23 cellular contexts compared by ENCODE assay signal in the genomic region with DNA sequence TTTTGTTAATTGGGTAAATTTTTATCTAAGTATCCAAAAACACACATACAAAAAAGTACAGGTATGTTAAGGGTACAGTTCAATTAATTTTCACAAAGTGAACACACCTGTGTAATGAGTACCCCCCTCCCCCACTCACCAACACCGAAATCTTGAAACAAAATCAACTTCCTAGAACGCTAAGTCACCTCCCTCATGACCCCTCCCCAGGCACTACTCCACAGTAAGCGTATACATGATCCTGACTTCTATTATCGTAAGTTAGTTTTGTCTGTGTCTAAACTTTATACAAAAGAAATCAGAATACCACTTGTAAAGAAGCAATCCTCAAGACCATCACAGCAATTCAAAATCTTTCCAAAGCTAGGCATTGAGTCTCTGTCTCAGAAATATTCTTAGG.
"Had no signal": no experiment of that assay in that cellular context is flagged by ENCODE, and none has a peak within 500 bp of the region (broad histone marks: within the 10 kb centered on the region; RNA-seq: fewer than 3 reads in every experiment).

No MANE protein-coding gene starts in this region.

- H2AFZ ChIP-seq: parathyroid adenoma had no signal

- H3K9me3 Mint-ChIP-seq: neural crest cell; stimulated activated naive CD8-positive, alpha-beta T cell treated with anti-CD3 and anti-CD28 coated beads, Interleukin-15, amount 100 ng/mL, for 72 hours; type B pancreatic cell had no signal

- H3K9me3 ChIP-seq: esophagus muscularis mucosa, gastroesophageal sphincter, heart right ventricle, lower lobe of right lung, neutrophil, right lobe of liver, suprapubic skin had no signal

- DNase-seq: dermis blood vessel endothelial cell; effector memory CD4-positive, alpha-beta T cell; foreskin keratinocyte; heart right ventricle; hypothalamus; left ventricle myocardium superior; lower lobe of right lung; right lobe of liver; small intestine; stimulated activated CD4-positive, alpha-beta T cell treated with anti-CD3 and anti-CD28 coated beads, Interleukin-15, amount 100 ng/mL, for 24 hours; stimulated activated CD4-positive, alpha-beta T cell treated with anti-CD3 and anti-CD28 coated beads, Interleukin-2, amount 100 ng/mL, for 48 hours; stimulated activated naive CD4-positive, alpha-beta T cell; stimulated activated naive CD8-positive, alpha-beta T cell treated with anti-CD3 and anti-CD28 coated beads, Interleukin-15, amount 100 ng/mL, for 72 hours had no signal

- H3K27me3 Mint-ChIP-seq: natural killer cell treated with Interleukin-12 subunit alpha and Interleukin-12 subunit beta and Interleukin-15 and Interleukin-18, amount 100 ng/mL, for 72 hours; progenitor cell of endocrine pancreas; stimulated activated naive CD8-positive, alpha-beta T cell treated with anti-CD3 and anti-CD28 coated beads, Interleukin-15, amount 100 ng/mL, for 72 hours; type B pancreatic cell had no signal

- ATAC-seq: foreskin keratinocyte; gastroesophageal sphincter; heart right ventricle; left ventricle myocardium superior; lower lobe of right lung; natural killer cell treated with Interleukin-12 subunit alpha and Interleukin-12 subunit beta and Interleukin-15 and Interleukin-18, amount 100 ng/mL, for 72 hours; right lobe of liver; stimulated activated naive CD8-positive, alpha-beta T cell treated with anti-CD3 and anti-CD28 coated beads, Interleukin-15, amount 100 ng/mL, for 72 hours had no signal

- H3K4me3 Mint-ChIP-seq: natural killer cell treated with Interleukin-12 subunit alpha and Interleukin-12 subunit beta and Interleukin-15 and Interleukin-18, amount 100 ng/mL, for 72 hours; neural crest cell; stimulated activated naive CD8-positive, alpha-beta T cell treated with anti-CD3 and anti-CD28 coated beads, Interleukin-15, amount 100 ng/mL, for 72 hours; type B pancreatic cell had no signal

- H3K27me3 ChIP-seq: esophagus muscularis mucosa, foreskin keratinocyte, gastroesophageal sphincter, heart right ventricle, neutrophil, right lobe of liver, suprapubic skin had no signal

- H3K36me3 Mint-ChIP-seq: natural killer cell treated with Interleukin-12 subunit alpha and Interleukin-12 subunit beta and Interleukin-15 and Interleukin-18, amount 100 ng/mL, for 72 hours; type B pancreatic cell had no signal

- H3K4me3 ChIP-seq: coronary artery, esophagus muscularis mucosa, gastroesophageal sphincter, heart right ventricle, lower lobe of right lung, right lobe of liver, suprapubic skin had no signal

- H3K27ac ChIP-seq: coronary artery, esophagus muscularis mucosa, foreskin keratinocyte, gastroesophageal sphincter, heart right ventricle, lower lobe of right lung, neutrophil, parathyroid adenoma, right lobe of liver, suprapubic skin had no signal

- H3K4me1 ChIP-seq: parathyroid adenoma, right lobe of liver had no signal

- H3K27ac Mint-ChIP-seq: progenitor cell of endocrine pancreas; stimulated activated naive CD8-positive, alpha-beta T cell treated with anti-CD3 and anti-CD28 coated beads, Interleukin-15, amount 100 ng/mL, for 72 hours; type B pancreatic cell had no signal

- H3K36me3 ChIP-seq: esophagus muscularis mucosa, gastroesophageal sphincter, heart right ventricle, lower lobe of right lung, neutrophil, right lobe of liver, suprapubic skin had no signal
